In the genomic region with DNA sequence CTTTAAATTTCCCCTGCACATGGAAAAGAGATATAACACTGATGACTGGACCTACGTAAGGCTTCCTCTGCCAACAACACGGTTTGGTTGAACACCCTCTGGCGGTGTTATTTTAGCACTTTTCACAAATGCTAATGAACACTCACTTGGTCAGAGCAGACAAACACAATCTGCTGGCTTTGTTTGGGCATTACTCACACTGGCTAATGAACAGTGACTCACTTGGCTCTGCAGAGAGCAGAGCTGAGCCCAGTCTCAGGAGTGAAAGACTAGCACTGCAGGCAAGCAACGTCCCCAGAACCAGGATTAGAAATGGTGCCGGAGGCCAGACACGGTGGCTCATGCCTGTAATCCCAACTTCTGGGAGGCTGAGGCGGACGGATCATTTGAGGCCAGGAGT, we compare ENCODE assay signal across 10 cellular contexts.
DNase-seq lines count a peak whose midpoint lies in the region; ATAC-seq lines count a peak whose summit lies in the region.
"Had no signal": no experiment of that assay in that cellular context is flagged by ENCODE, and none has a peak within 500 bp of the region (broad histone marks: within the 10 kb centered on the region; RNA-seq: fewer than 3 reads in every experiment).

No MANE protein-coding gene starts in this region.

- DNase-seq in ACHN = peak; percentile 43
- DNase-seq in NCI-H1694 treated with DMSO at 0.1 percent for 48 hours (lab: John Stamatoyannopoulos, UW) = peak; percentile 80
- DNase-seq in kidney glomerular epithelial cell (lab: John Stamatoyannopoulos, UW) = peak; percentile 62
- no peak for DNase-seq in SIG-M5 (lab: John Stamatoyannopoulos, UW)
- DNase-seq: stimulated activated CD4-positive, alpha-beta T cell treated with anti-CD3 and anti-CD28 coated beads, Interleukin-1b, Interleukin-23, amount 100 ng/mL, for 48 hours had no signal

- H3K27ac ChIP-seq in cingulate gyrus (ENCODE audit: low read depth, low read length) = peak overlapping the region; percentile 12
- H3K27ac ChIP-seq: BLaER1 had no signal

- in situ Hi-C loops in ACHN (cut with HindIII; ENCODE audit: low pct_ligation_motif_present, low pct_unique_long_range_greater_than_20kb, low sequenced_read_pairs) = no loop called here

- ATAC-seq in HG02870 (IDR thresholded peaks at IDR 0.05; ENCODE audit: unreplicated experiment) (no peak), GM19467 (IDR thresholded peaks at IDR 0.05; ENCODE audit: unreplicated experiment) (no peak), GM18498 (IDR thresholded peaks at IDR 0.05; ENCODE audit: unreplicated experiment) (no peak)
